In the genomic region with DNA sequence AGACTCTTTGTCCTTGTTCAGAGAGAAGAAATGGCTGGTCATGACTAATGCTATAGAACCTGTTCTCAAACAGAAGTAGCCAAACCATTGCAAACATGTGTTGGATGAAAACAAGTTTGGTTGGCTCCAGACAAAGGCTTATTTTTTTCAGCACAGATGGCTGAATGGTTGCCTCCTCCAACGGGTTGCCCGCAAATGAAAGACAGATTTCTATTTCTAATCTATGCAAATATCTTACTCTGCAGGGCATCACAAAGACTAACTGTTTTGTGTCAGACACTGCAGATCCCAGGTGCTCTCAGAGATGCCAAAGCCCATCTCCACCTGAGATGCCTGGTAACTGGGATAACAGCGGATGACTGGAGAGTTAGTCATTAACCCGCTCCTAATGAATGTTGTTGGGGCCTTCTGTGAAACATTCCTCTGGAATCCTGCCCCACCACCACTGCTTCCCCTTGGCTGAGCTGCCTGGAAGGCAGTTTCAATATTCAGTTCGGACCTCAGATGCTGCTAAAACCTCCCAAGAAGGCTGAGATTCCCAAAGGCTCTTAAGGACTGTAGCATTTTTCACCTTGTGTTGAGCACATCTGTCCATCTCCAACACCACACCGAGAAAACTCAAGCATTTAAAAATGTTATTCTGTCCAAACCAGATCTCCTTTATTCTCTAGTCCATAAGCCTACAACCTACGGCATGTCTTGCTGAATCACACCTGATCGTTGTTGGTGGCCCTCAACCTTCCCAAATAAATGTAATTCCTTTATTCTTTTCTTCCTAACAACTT, we compare ENCODE assay signal across 8 cellular contexts.
DNase-seq lines count a peak whose midpoint lies in the region; ATAC-seq and TF ChIP-seq lines count a peak whose summit lies in the region.

No MANE protein-coding gene starts in this region.

- H3K27me3 ChIP-seq in stomach smooth muscle (ENCODE audit: control insufficient read depth in 1 of 2, insufficient read depth in 2 of 2, low read length in 2 of 2), result no peaks in the 10 kb centered on the region
- no peaks in the 10 kb centered on the region for H3K27me3 ChIP-seq in left ventricle myocardium inferior (ENCODE audit: low read depth)

- intact Hi-C loops in left ventricle myocardium inferior (cut with micrococcal nuclease), result no loop called here

- peak; percentile 99 for DNase-seq in SW480 (ENCODE audit: low spot score)
- peak; percentile 15 to 23 for DNase-seq in hippocampal formation (lab: John Stamatoyannopoulos, UW)
- no peak for DNase-seq in left ventricle myocardium inferior
- DNase-seq in central memory CD4-positive, alpha-beta T cell, result no peak
- no peak for DNase-seq in foreskin melanocyte

- H3K9ac ChIP-seq in stomach smooth muscle (ENCODE audit: low read length in 2 of 2), result no peak overlapping the region

- peaks cover 13% of the 10 kb centered on the region for H3K4me1 ChIP-seq in stomach smooth muscle (ENCODE audit: control insufficient read depth, insufficient read depth, low read length)
- H3K4me1 ChIP-seq in left ventricle myocardium inferior, result peaks cover 30% of the 10 kb centered on the region

- peak; percentile 69 for ATAC-seq in GM18870 (IDR thresholded peaks at IDR 0.05; ENCODE audit: unreplicated experiment)
- ATAC-seq in HG03342 (IDR thresholded peaks at IDR 0.05; ENCODE audit: unreplicated experiment), result peak; percentile 48

- no peaks in the 10 kb centered on the region for H3K9me3 ChIP-seq in stomach smooth muscle (ENCODE audit: control insufficient read depth in 2 of 2, low read length in 2 of 2)
- H3K9me3 ChIP-seq in left ventricle myocardium inferior (replicated peaks), result no peaks in the 10 kb centered on the region

- TF ChIP-seq CTCF in left ventricle myocardium inferior (IDR thresholded peaks at IDR 0.05; ENCODE audit: borderline replicate concordance), result no peak

- H3K27ac ChIP-seq in stomach smooth muscle (ENCODE audit: low read length) (peak overlapping the region; percentile 13), left ventricle myocardium inferior (replicated peaks) (no peak overlapping the region)

- peak overlapping the region in 1 of 2 donors; percentile 3 for H3K4me3 ChIP-seq in stomach smooth muscle (ENCODE audit: low read length in 2 of 2)
- no peak overlapping the region for H3K4me3 ChIP-seq in left ventricle myocardium inferior

- H3K36me3 ChIP-seq in stomach smooth muscle (ENCODE audit: control insufficient read depth in 2 of 2, insufficient read depth in 2 of 2, low read length in 2 of 2), result no peaks in the 10 kb centered on the region
- peaks cover 14% of the 10 kb centered on the region for H3K36me3 ChIP-seq in left ventricle myocardium inferior

Comparison
In these comparisons a context has a peak if more than half of its experiments do, and no peak if none do; other contexts are left out.
1. DNase-seq: peak in SW480 (single experiment) and hippocampal formation (2 of 2); none in left ventricle myocardium inferior (single experiment), central memory CD4-positive, alpha-beta T cell (single experiment) and foreskin melanocyte (single experiment).